Comparison of ENCODE assay signal across 21 cellular contexts in genomic region chr10:132742837-132743194, GRCh38. TPM values are rescaled to one million over a fixed set of nuclear protein-coding genes. Genes with fewer than 3 reads are reported as not detected.
A peak's percentile ranks its signal among the peaks of the same experiment; 100 is the strongest.
DNase-seq lines count a peak whose midpoint lies in the region; ATAC-seq and TF ChIP-seq lines count a peak whose summit lies in the region.
"Had no signal": no experiment of that assay in that cellular context is flagged by ENCODE, and none has a peak within 500 bp of the region (broad histone marks: within the 10 kb centered on the region; RNA-seq: fewer than 3 reads in every experiment).

No MANE protein-coding gene starts in this region.

- no peak overlapping the region for H3K4me3 ChIP-seq in SJSA1
- H3K4me3 ChIP-seq in ectodermal cell (ENCODE audit: insufficient read depth, low read depth, low read length), result no peak overlapping the region
- H3K4me3 ChIP-seq: PC-9 had no signal

- DNase-seq in SJSA1 (ENCODE audit: low read depth in 1 of 2, low spot score in 2 of 2), result peak; percentile 71 to 74
- DNase-seq in nephron progenitor cell, result peak; percentile 45
- no peak for DNase-seq in T-helper 2 cell
- no peak for DNase-seq in NCI-H2196 treated with DMSO at 0.1 percent for 48 hours (lab: John Stamatoyannopoulos, UW; ENCODE audit: unreplicated experiment)
- no peak for DNase-seq in activated T-helper 1 cell treated with anti-CD3 and anti-CD28 coated beads, Interleukin-12 subunit alpha, Interleukin-12 subunit beta, Interleukin-2, Interleukin-4 antibody, amounts not matched to agents 30 ng/mL and 10 ng/mL and 1 ng/mL, durations not matched to agents 14 hours and 24 hours and 36 hours (ENCODE audit: low spot score)
- DNase-seq: ACHN; C1 segment of cervical spinal cord; CD8-positive, alpha-beta memory T cell; DMS53; KBM-7; NCI-H1105 treated with DMSO at 0.1 percent for 48 hours; NCI-H1694; NCI-H2081 treated with DMSO at 0.1 percent for 48 hours; NCI-H2227 treated with DMSO at 0.1 percent for 48 hours; NCI-H524; PC-9; SIG-M5 had no signal

- H3K27ac ChIP-seq in SJSA1, result peak overlapping the region; percentile 62
- peak overlapping the region; percentile 60 for H3K27ac ChIP-seq in ectodermal cell (ENCODE audit: insufficient read depth, low read depth, low read length, poor library complexity, severe bottlenecking)
- H3K27ac ChIP-seq: PC-9, RWPE1 had no signal

- no peak overlapping the region for H3K27ac Mint-ChIP-seq in nephron progenitor cell
- no peak overlapping the region for H3K27ac Mint-ChIP-seq in activated T-helper 1 cell treated with anti-CD3 and anti-CD28 coated beads, Interleukin-12 subunit alpha, Interleukin-12 subunit beta, Interleukin-2, Interleukin-4 antibody, amounts not matched to agents 30 ng/mL and 10 ng/mL and 1 ng/mL, durations not matched to agents 14 hours and 24 hours and 36 hours
- H3K27ac Mint-ChIP-seq: CD8-positive, alpha-beta memory T cell had no signal

- H3K4me1 Mint-ChIP-seq in nephron progenitor cell, result peaks cover 45% of the 10 kb centered on the region
- no peaks in the 10 kb centered on the region for H3K4me1 Mint-ChIP-seq in activated T-helper 1 cell treated with anti-CD3 and anti-CD28 coated beads, Interleukin-12 subunit alpha, Interleukin-12 subunit beta, Interleukin-2, Interleukin-4 antibody, amounts not matched to agents 30 ng/mL and 10 ng/mL and 1 ng/mL, durations not matched to agents 14 hours and 24 hours and 36 hours (ENCODE audit: low read depth)
- H3K4me1 Mint-ChIP-seq: CD8-positive, alpha-beta memory T cell had no signal

- no peak overlapping the region for H3K4me3 Mint-ChIP-seq in nephron progenitor cell
- H3K4me3 Mint-ChIP-seq in activated T-helper 1 cell treated with anti-CD3 and anti-CD28 coated beads, Interleukin-12 subunit alpha, Interleukin-12 subunit beta, Interleukin-2, Interleukin-4 antibody, amounts not matched to agents 30 ng/mL and 10 ng/mL and 1 ng/mL, durations not matched to agents 14 hours and 24 hours and 36 hours, result no peak overlapping the region

- no peak for ATAC-seq in HG03521 (IDR thresholded peaks at IDR 0.05; ENCODE audit: unreplicated experiment)
- ATAC-seq: HepG2 had no signal

- peaks cover 45% of the 10 kb centered on the region for H3K4me1 ChIP-seq in SJSA1 (replicated peaks)
- H3K4me1 ChIP-seq in ectodermal cell (ENCODE audit: control insufficient read depth, insufficient read depth, low read length), result peaks cover 27% of the 10 kb centered on the region

- 13% methylated on average over 12 of the region's 12 CpGs for WGBS in ectodermal cell, 2 experiments

- no peaks in the 10 kb centered on the region for H3K27me3 ChIP-seq in SJSA1 (replicated peaks)
- peaks cover 97% of the 10 kb centered on the region for H3K27me3 ChIP-seq in ectodermal cell (ENCODE audit: control insufficient read depth, insufficient read depth, low read length, poor library complexity, severe bottlenecking)

- no peaks in the 10 kb centered on the region for H3K9me3 Mint-ChIP-seq in nephron progenitor cell
- H3K9me3 Mint-ChIP-seq in activated T-helper 1 cell treated with anti-CD3 and anti-CD28 coated beads, Interleukin-12 subunit alpha, Interleukin-12 subunit beta, Interleukin-2, Interleukin-4 antibody, amounts not matched to agents 30 ng/mL and 10 ng/mL and 1 ng/mL, durations not matched to agents 14 hours and 24 hours and 36 hours, result no peaks in the 10 kb centered on the region
- H3K9me3 Mint-ChIP-seq: CD8-positive, alpha-beta memory T cell had no signal

- H3K36me3 ChIP-seq in SJSA1, result peaks cover 35% of the 10 kb centered on the region
- no peaks in the 10 kb centered on the region for H3K36me3 ChIP-seq in ectodermal cell (ENCODE audit: control insufficient read depth, insufficient read depth, low read length)

- H3K36me3 Mint-ChIP-seq in nephron progenitor cell (ENCODE audit: low read depth), result peaks cover 8% of the 10 kb centered on the region
- H3K36me3 Mint-ChIP-seq in activated T-helper 1 cell treated with anti-CD3 and anti-CD28 coated beads, Interleukin-12 subunit alpha, Interleukin-12 subunit beta, Interleukin-2, Interleukin-4 antibody, amounts not matched to agents 30 ng/mL and 10 ng/mL and 1 ng/mL, durations not matched to agents 14 hours and 24 hours and 36 hours (ENCODE audit: low read depth), result no peaks in the 10 kb centered on the region

- peaks cover 31% of the 10 kb centered on the region for H3K27me3 Mint-ChIP-seq in nephron progenitor cell (ENCODE audit: low read depth, poor library complexity)
- H3K27me3 Mint-ChIP-seq in activated T-helper 1 cell treated with anti-CD3 and anti-CD28 coated beads, Interleukin-12 subunit alpha, Interleukin-12 subunit beta, Interleukin-2, Interleukin-4 antibody, amounts not matched to agents 30 ng/mL and 10 ng/mL and 1 ng/mL, durations not matched to agents 14 hours and 24 hours and 36 hours (ENCODE audit: insufficient read depth), result no peaks in the 10 kb centered on the region
- H3K27me3 Mint-ChIP-seq: CD8-positive, alpha-beta memory T cell had no signal

- no peaks in the 10 kb centered on the region for H3K9me3 ChIP-seq in SJSA1 (replicated peaks)
- no peaks in the 10 kb centered on the region for H3K9me3 ChIP-seq in ectodermal cell (ENCODE audit: control insufficient read depth, low read length)

- TF ChIP-seq CTCF in nephron progenitor cell (IDR thresholded peaks at IDR 0.05), result no peak

- intact Hi-C loops in activated T-helper 1 cell treated with anti-CD3 and anti-CD28 coated beads, Interleukin-12 subunit alpha, Interleukin-12 subunit beta, Interleukin-2, Interleukin-4 antibody, amounts not matched to agents 30 ng/mL and 10 ng/mL and 1 ng/mL, durations not matched to agents 14 hours and 24 hours and 36 hours (cut with micrococcal nuclease), result no loop called here

RNA-seq across cellular contexts. Expression of gene NKX6-2, which starts 43.1 kb away (rescaled TPM):
- not detected in 2 replicates for total RNA-seq in SJSA1 (2014; rRNA removed; shearing (Covaris generic))
- 0.52 TPM for polyA plus RNA-seq in ectodermal cell (2013, experiment 1 of 4)
- polyA plus RNA-seq in ectodermal cell (2013, experiment 2 of 4), result 0.09 TPM
- polyA plus RNA-seq in ectodermal cell (2013, experiment 3 of 4), result 0.32 TPM
- 0.49 TPM for polyA plus RNA-seq in ectodermal cell (2013, experiment 4 of 4)
- not detected in 2 replicates for total RNA-seq in activated T-helper 1 cell treated with anti-CD3 and anti-CD28 coated beads, Interleukin-12 subunit alpha, Interleukin-12 subunit beta, Interleukin-2, Interleukin-4 antibody, amounts not matched to agents 30 ng/mL and 10 ng/mL and 1 ng/mL, durations not matched to agents 14 hours and 24 hours and 36 hours
- total RNA-seq: CD8-positive, alpha-beta memory T cell; HepG2; PC-9 had no signal
- polyA plus RNA-seq: CD8-positive, alpha-beta memory T cell; HepG2 had no signal

Comparison
In these comparisons a context has a peak if more than half of its experiments do, and no peak if none do; other contexts are left out.
1. DNase-seq: peak in SJSA1 (2 of 2) and nephron progenitor cell (single experiment); none in T-helper 2 cell (0 of 5), NCI-H2196 treated with DMSO at 0.1 percent for 48 hours (single experiment) and activated T-helper 1 cell treated with anti-CD3 and anti-CD28 coated beads, Interleukin-12 subunit alpha, Interleukin-12 subunit beta, Interleukin-2, Interleukin-4 antibody, amounts not matched to agents 30 ng/mL and 10 ng/mL and 1 ng/mL, durations not matched to agents 14 hours and 24 hours and 36 hours (single experiment).